6 cellular contexts compared by ENCODE assay signal in the genomic region with DNA sequence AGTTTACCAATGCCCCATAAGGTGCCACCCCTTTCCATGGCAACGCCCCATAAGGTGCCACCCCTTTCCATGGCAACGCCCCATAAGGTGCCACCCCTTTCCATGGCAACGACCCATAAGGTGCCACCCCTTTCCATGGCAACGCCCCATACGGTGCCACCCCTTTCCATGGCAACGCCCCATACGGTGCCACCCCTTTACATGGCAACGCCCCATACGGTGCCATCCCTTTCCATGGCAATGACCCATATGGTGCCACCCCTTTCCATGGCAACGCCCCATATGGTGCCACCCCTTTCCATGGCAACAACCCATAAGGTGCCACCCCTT.
DNase-seq lines count a peak whose midpoint lies in the region; ATAC-seq, FAIRE-seq and TF ChIP-seq lines count a peak whose summit lies in the region.
"Not testable (repeated sequence)": the region's sequence is repeated elsewhere in the genome, so short reads cannot be mapped to it uniquely, and the experiment has no call there.

No MANE protein-coding gene starts in this region.

- DNase-seq in LNCaP clone FGC (ENCODE audit: low read depth), result peak; percentile 52
- peak; percentile 25 for DNase-seq in SK-MEL-5 (ENCODE audit: low read depth, low spot score)
- DNase-seq in activated effector memory CD4-positive, alpha-beta T cell treated with anti-CD3 and anti-CD28 coated beads, Interleukin-2, amount 50 U/mL, for 16 hours, result peak; percentile 43
- peak; percentile 22 for DNase-seq in kidney
- DNase-seq in mucosa of descending colon, result peak; percentile 20 to 53 (median 46)

- not testable (repeated sequence) for H3K4me3 ChIP-seq in LNCaP clone FGC (ENCODE audit: low read depth, low read length); kidney (ENCODE audit: low read length in 2 of 2); mucosa of descending colon

- intact Hi-C loops in kidney (cut with DNase I); mucosa of descending colon (cut with DNase I, micrococcal nuclease): not testable (repeated sequence)

- FAIRE-seq in kidney (lab: Jason Lieb, UNC), result not testable (repeated sequence)

- TF ChIP-seq CTCF in C4-2B (conservative IDR thresholded peaks at IDR 0.05); LNCaP clone FGC (IDR thresholded peaks at IDR 0.05; ENCODE audit: control insufficient read depth, extremely low read depth, insufficient read depth); kidney (IDR thresholded peaks at IDR 0.05; ENCODE audit: borderline replicate concordance, extremely low read depth, insufficient read depth); mucosa of descending colon (IDR thresholded peaks at IDR 0.05): not testable (repeated sequence)

- peak overlapping the region; percentile 15; the same call in 1 of the 2 replicates for H3K27ac ChIP-seq in C4-2B
- not testable (repeated sequence) for H3K27ac ChIP-seq in kidney (ENCODE audit: low read depth in 2 of 2, low read length in 2 of 2)

- not testable (repeated sequence) for H3K36me3 ChIP-seq in kidney (ENCODE audit: control insufficient read depth in 1 of 2, insufficient read depth in 2 of 2, low read length in 2 of 2); mucosa of descending colon (ENCODE audit: low read depth)

- ATAC-seq in mucosa of descending colon, result not testable (repeated sequence)

- in situ Hi-C loops in SK-MEL-5 (cut with HindIII; ENCODE audit: low pct_unique_long_range_greater_than_20kb, low sequenced_read_pairs), result not testable (repeated sequence)

- H3K9ac ChIP-seq in kidney (ENCODE audit: low read length in 2 of 2), result not testable (repeated sequence)

- not testable (repeated sequence) for H3K4me1 ChIP-seq in kidney (ENCODE audit: control insufficient read depth in 1 of 2, insufficient read depth in 1 of 2, low read depth in 1 of 2, low read length in 2 of 2); mucosa of descending colon (ENCODE audit: low read depth)

- H3K9me3 ChIP-seq in kidney (ENCODE audit: control insufficient read depth in 1 of 2, low read length in 2 of 2); mucosa of descending colon: not testable (repeated sequence)
